ENCODE assay signal across 16 cellular contexts in genomic region chr13:113413898-113414282, GRCh38. TPM values are rescaled to one million over a fixed set of nuclear protein-coding genes. Genes with fewer than 3 reads are reported as not detected.
A peak's percentile ranks its signal among the peaks of the same experiment; 100 is the strongest.
DNase-seq lines count a peak whose midpoint lies in the region; ATAC-seq, FAIRE-seq and TF ChIP-seq lines count a peak whose summit lies in the region.
"Had no signal": no experiment of that assay in that cellular context is flagged by ENCODE, and none has a peak within 500 bp of the region (broad histone marks: within the 10 kb centered on the region; RNA-seq: fewer than 3 reads in every experiment).

No MANE protein-coding gene starts in this region.

- FAIRE-seq in urothelium cell line (lab: Jason Lieb, UNC), result no peak

- H3K9me3 ChIP-seq in right cardiac atrium (ENCODE audit: control insufficient read depth, low read length) (no peaks in the 10 kb centered on the region), gastrocnemius medialis (no peaks in the 10 kb centered on the region)
- H3K9me3 ChIP-seq: breast epithelium, thyroid gland had no signal

- in situ Hi-C loops in brain microvascular endothelial cell (cut with HindIII; ENCODE audit: low pct_ligation_motif_present, low sequenced_read_pairs) (no loop called here), gastrocnemius medialis (cut with MboI; ENCODE audit: low sequenced_read_pairs in 4 of 4) (no loop called here)

- H3K27ac ChIP-seq in brain microvascular endothelial cell (no peak overlapping the region), right cardiac atrium (ENCODE audit: low read length) (peak overlapping the region; percentile 78), gastrocnemius medialis (peak overlapping the region; percentile 99 to 100 (median 100))
- H3K27ac ChIP-seq: breast epithelium, SK-N-MC, thyroid gland, VCaP had no signal

- no peak overlapping the region for H3K4me3 ChIP-seq in brain microvascular endothelial cell (ENCODE audit: low read depth, low read length)
- H3K4me3 ChIP-seq in right cardiac atrium (ENCODE audit: low read length), result no peak overlapping the region
- H3K4me3 ChIP-seq in gastrocnemius medialis, result peak overlapping the region; percentile 56 to 68 (median 60)
- H3K4me3 ChIP-seq: breast epithelium, SK-N-MC, thyroid gland had no signal

- TF ChIP-seq CTCF in brain microvascular endothelial cell (IDR thresholded peaks at IDR 0.05; ENCODE audit: low read depth, low read length, missing control alignments), result peak; percentile 9
- no peak for TF ChIP-seq CTCF in gastrocnemius medialis (IDR thresholded peaks at IDR 0.05 in 4 of 5, conservative IDR thresholded peaks at IDR 0.05 in 1 of 5)

- peak; percentile 78 to 87 for TF ChIP-seq POLR2A in gastrocnemius medialis (IDR thresholded peaks at IDR 0.05)

- intact Hi-C loops in right cardiac atrium (cut with DNase I), result no loop called here
- intact Hi-C loops in gastrocnemius medialis (cut with DNase I; ENCODE audit: low total_unique reads), result loop anchor here (10.0 kb wide), 1 partner anchor 411 kb away; no protein-coding TSS in a partner anchor

- 46% methylated on average over 9 of the region's 9 CpGs for WGBS in right cardiac atrium

- H3K36me3 ChIP-seq in brain microvascular endothelial cell (replicated peaks), result no peaks in the 10 kb centered on the region
- H3K36me3 ChIP-seq in gastrocnemius medialis, result peaks cover 0 to 6% of the 10 kb centered on the region in 2 donors
- H3K36me3 ChIP-seq: breast epithelium, thyroid gland had no signal

- DNase-seq in EH (ENCODE audit: low read depth) (peak; percentile 56), brain microvascular endothelial cell (no peak), right cardiac atrium (peak in 1 of 3 donors; percentile 75), gastrocnemius medialis (peak; percentile 94 to 95), dedifferentiated amniotic fluid mesenchymal stem cell (ENCODE audit: extremely low spot score) (no peak), amniotic stem cell (lab: John Stamatoyannopoulos, UW) (no peak), NCI-H1436 treated with DMSO at 0.1 percent for 48 hours (lab: John Stamatoyannopoulos, UW) (no peak), urothelium cell line (ENCODE audit: low spot score) (no peak)
- DNase-seq: activated naive CD4-positive, alpha-beta T cell; DMS153; HFFc6; NCI-H226; thyroid gland had no signal

- H3K27me3 ChIP-seq in brain microvascular endothelial cell (replicated peaks) (no peaks in the 10 kb centered on the region), right cardiac atrium (ENCODE audit: control insufficient read depth, insufficient read depth) (no peaks in the 10 kb centered on the region), gastrocnemius medialis (no peaks in the 10 kb centered on the region)
- H3K27me3 ChIP-seq: breast epithelium, thyroid gland had no signal

- ATAC-seq in right cardiac atrium (peak; percentile 36 to 61), gastrocnemius medialis (peak; percentile 37 to 42)

- no peaks in the 10 kb centered on the region for H3K4me1 ChIP-seq in right cardiac atrium (ENCODE audit: control insufficient read depth, insufficient read depth, low read length)
- peaks cover 25% of the 10 kb centered on the region in 2 donors for H3K4me1 ChIP-seq in gastrocnemius medialis
- H3K4me1 ChIP-seq: thyroid gland had no signal

RNA-seq across cellular contexts. Expression of gene ADPRHL1, which starts 39.4 kb away (rescaled TPM):
- total RNA-seq in right cardiac atrium (100 to 1,000 TPM; 320 to 446 (median 375) TPM), gastrocnemius medialis (100 to 1,000 TPM; 224 to 354 (median 295) TPM)
- polyA plus RNA-seq in right cardiac atrium, result 280 TPM

RNA-seq across cellular contexts. Expression of gene GRTP1, which starts 50.0 kb away (rescaled TPM):
- total RNA-seq in right cardiac atrium (1 to 10 TPM; 1.4 to 2.3 (median 1.8) TPM), gastrocnemius medialis (1 to 10 TPM; 2.6 to 8.8 (median 6.0) TPM)
- polyA plus RNA-seq in right cardiac atrium, result 1.5 TPM

Comparison
In these comparisons a context has a peak if more than half of its experiments do, and no peak if none do; other contexts are left out.
1. DNase-seq: peak in EH (single experiment) and gastrocnemius medialis (2 of 2); none in brain microvascular endothelial cell (single experiment), dedifferentiated amniotic fluid mesenchymal stem cell (single experiment), amniotic stem cell (single experiment), NCI-H1436 treated with DMSO at 0.1 percent for 48 hours (single experiment) and urothelium cell line (single experiment).
2. H3K4me3 ChIP-seq: peak in gastrocnemius medialis (4 of 4); none in brain microvascular endothelial cell (single experiment) and right cardiac atrium (single experiment).